In genomic region chr18:32091724-32092421, GRCh38 we compare ENCODE assay signal across 8 cellular contexts. TPM values are rescaled to one million over a fixed set of nuclear protein-coding genes. Genes with fewer than 3 reads are reported as not detected.
DNase-seq lines count a peak whose midpoint lies in the region; ATAC-seq and TF ChIP-seq lines count a peak whose summit lies in the region.

A gene with protein sequence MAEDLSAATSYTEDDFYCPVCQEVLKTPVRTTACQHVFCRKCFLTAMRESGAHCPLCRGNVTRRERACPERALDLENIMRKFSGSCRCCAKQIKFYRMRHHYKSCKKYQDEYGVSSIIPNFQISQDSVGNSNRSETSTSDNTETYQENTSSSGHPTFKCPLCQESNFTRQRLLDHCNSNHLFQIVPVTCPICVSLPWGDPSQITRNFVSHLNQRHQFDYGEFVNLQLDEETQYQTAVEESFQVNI (plus strand): TSS chr18:32091874. CDS start chr18:32092777, 903 bp downstream.

- peak; percentile 24 for DNase-seq in NCI-H1417 treated with DMSO at 0.1 percent for 48 hours (lab: John Stamatoyannopoulos, UW)
- DNase-seq in SW480 (ENCODE audit: low spot score), result peak; percentile 78
- peak; percentile 91 for DNase-seq in activated naive CD8-positive, alpha-beta T cell treated with anti-CD3 and anti-CD28 coated beads, Interleukin-2, amount 50 U/mL, for 24 hours
- DNase-seq in cardiac septum (ENCODE audit: low spot score), result peak; percentile 94
- peak; percentile 73 to 98 (median 84) for DNase-seq in posterior cingulate gyrus
- peak; percentile 88 for DNase-seq in type B pancreatic cell (ENCODE audit: extremely low spot score, unreplicated experiment)

- H3K36me3 Mint-ChIP-seq in activated naive CD8-positive, alpha-beta T cell treated with anti-CD3 and anti-CD28 coated beads, Interleukin-2, amount 50 U/mL, for 24 hours (ENCODE audit: low read depth), result peaks cover 33% of the 10 kb centered on the region
- H3K36me3 Mint-ChIP-seq in type B pancreatic cell, result peaks cover 24% of the 10 kb centered on the region

- peaks cover 45% of the 10 kb centered on the region for H3K4me1 Mint-ChIP-seq in activated naive CD8-positive, alpha-beta T cell treated with anti-CD3 and anti-CD28 coated beads, Interleukin-2, amount 50 U/mL, for 24 hours
- H3K4me1 Mint-ChIP-seq in type B pancreatic cell (ENCODE audit: unreplicated experiment), result peaks cover 28% of the 10 kb centered on the region

- H3K27ac Mint-ChIP-seq in activated naive CD8-positive, alpha-beta T cell treated with anti-CD3 and anti-CD28 coated beads, Interleukin-2, amount 50 U/mL, for 24 hours, result peak within 1 kb of the TSS; percentile 95
- peak within 1 kb of the TSS; percentile 85 for H3K27ac Mint-ChIP-seq in type B pancreatic cell

- ATAC-seq in HG02763 (IDR thresholded peaks at IDR 0.05; ENCODE audit: unreplicated experiment), result peak; percentile 61
- peak; percentile 65 for ATAC-seq in activated naive CD8-positive, alpha-beta T cell treated with anti-CD3 and anti-CD28 coated beads, Interleukin-2, amount 50 U/mL, for 24 hours

- H3K9me3 Mint-ChIP-seq in activated naive CD8-positive, alpha-beta T cell treated with anti-CD3 and anti-CD28 coated beads, Interleukin-2, amount 50 U/mL, for 24 hours, result no peaks in the 10 kb centered on the region
- H3K9me3 Mint-ChIP-seq in type B pancreatic cell, result no peaks in the 10 kb centered on the region

- H3K4me3 Mint-ChIP-seq in activated naive CD8-positive, alpha-beta T cell treated with anti-CD3 and anti-CD28 coated beads, Interleukin-2, amount 50 U/mL, for 24 hours, result peak within 1 kb of the TSS; percentile 97
- H3K4me3 Mint-ChIP-seq in type B pancreatic cell, result peak within 1 kb of the TSS; percentile 98

- H3K4me3 ChIP-seq in GM12875 (ENCODE audit: low read depth, low read length), result peak within 1 kb of the TSS; percentile 89

- TF ChIP-seq CTCF in GM12875 (IDR thresholded peaks at IDR 0.05; ENCODE audit: borderline replicate concordance, insufficient read depth, low read depth, low read length) (no peak), type B pancreatic cell (conservative IDR thresholded peaks at IDR 0.05) (no peak)

- intact Hi-C loops in cardiac septum (cut with DNase I), result loop anchor here (2.0 to 10.0 kb wide), 3 partner anchors 73 to 333 kb away; partner anchors contain the start of genes RNF125 and TRAPPC8
- intact Hi-C loops in posterior cingulate gyrus (cut with DNase I), result loop anchor here (2.0 to 10.0 kb wide), 3 partner anchors 73 to 383 kb away; partner anchors contain the start of genes GAREM1, RNF125 and TRAPPC8

- H3K27me3 Mint-ChIP-seq in activated naive CD8-positive, alpha-beta T cell treated with anti-CD3 and anti-CD28 coated beads, Interleukin-2, amount 50 U/mL, for 24 hours, result no peaks in the 10 kb centered on the region
- no peaks in the 10 kb centered on the region for H3K27me3 Mint-ChIP-seq in type B pancreatic cell

RNA-seq across cellular contexts. Expression of the gene that starts here (rescaled TPM):
- total RNA-seq in cardiac septum (8.6 TPM), type B pancreatic cell (ENCODE audit: low replicate concordance) (21.6 and 34.9 TPM in 2 replicates)

Comparison
In these comparisons a context has a peak if more than half of its experiments do, and no peak if none do; other contexts are left out.
1. Peak in every context shown above with its lines: DNase-seq, ATAC-seq and H3K4me3 ChIP-seq.
2. DNase-seq: peak in every context shown above with its lines; median percentile 94 in cardiac septum; 91 in activated naive CD8-positive, alpha-beta T cell treated with anti-CD3 and anti-CD28 coated beads, Interleukin-2, amount 50 U/mL, for 24 hours; 88 in type B pancreatic cell; 84 in posterior cingulate gyrus; 78 in SW480; 24 in NCI-H1417 treated with DMSO at 0.1 percent for 48 hours.